Comparison of ENCODE assay signal across 18 cellular contexts in genomic region chr2:85238607-85239006, GRCh38.
DNase-seq lines count a peak whose midpoint lies in the region; ATAC-seq, FAIRE-seq and TF ChIP-seq lines count a peak whose summit lies in the region.
"Had no signal": no experiment of that assay in that cellular context is flagged by ENCODE, and none has a peak within 500 bp of the region (broad histone marks: within the 10 kb centered on the region; RNA-seq: fewer than 3 reads in every experiment).

No MANE protein-coding gene starts in this region.

- H2BK120ac ChIP-seq in neuronal stem cell (ENCODE audit: low read depth, low read length): peak overlapping the region; percentile 32

- no peak overlapping the region for H4K8ac ChIP-seq in neuronal stem cell (ENCODE audit: low read depth, low read length)

- H3K9ac ChIP-seq in HUES48 (ENCODE audit: low read depth, low read length) (no peak overlapping the region), astrocyte (ENCODE audit: low read length) (no peak overlapping the region), neuronal stem cell (ENCODE audit: low read depth, low read length, poor library complexity) (no peak overlapping the region)

- FAIRE-seq in astrocyte (lab: Jason Lieb, UNC) (no peak), pancreas (lab: Jason Lieb, UNC) (no peak)

- peaks cover 9% of the 10 kb centered on the region for H3K36me3 Mint-ChIP-seq in astrocyte (ENCODE audit: low read depth, unreplicated experiment)

- H4K91ac ChIP-seq in neuronal stem cell (ENCODE audit: low read depth, low read length, poor library complexity): no peak overlapping the region

- peak overlapping the region; percentile 96 for H3K27ac ChIP-seq in HUES48 (ENCODE audit: low read depth, low read length)
- H3K27ac ChIP-seq in astrocyte (ENCODE audit: low read depth, low read length): no peak overlapping the region
- H3K27ac ChIP-seq in hepatocyte: no peak overlapping the region
- peak overlapping the region; percentile 45 for H3K27ac ChIP-seq in neuronal stem cell (replicated peaks; ENCODE audit: low read length)
- no peak overlapping the region for H3K27ac ChIP-seq in pancreas
- H3K27ac ChIP-seq: SK-N-MC had no signal

- H2BK12ac ChIP-seq in neuronal stem cell (ENCODE audit: low read length): no peak overlapping the region

- H3K23ac ChIP-seq in neuronal stem cell (ENCODE audit: low read depth, low read length, poor library complexity): no peak overlapping the region

- H3K9me2 ChIP-seq in hepatocyte (replicated peaks; ENCODE audit: insufficient read depth): no peaks in the 10 kb centered on the region

- no peak for TF ChIP-seq CTCF in astrocyte (IDR thresholded peaks at IDR 0.05; ENCODE audit: insufficient read depth, low read depth, low read length)
- TF ChIP-seq CTCF in hepatocyte (IDR thresholded peaks at IDR 0.05; ENCODE audit: poor library complexity): no peak
- TF ChIP-seq CTCF in pancreas (IDR thresholded peaks at IDR 0.05): no peak

- H3K36me3 ChIP-seq in HUES48 (ENCODE audit: control insufficient read depth, insufficient read depth, low read length) (0 out of 2 replicates have a peak, but pooled peaks cover 3% of the 10 kb centered on the region), astrocyte (ENCODE audit: insufficient read depth, low read length) (no peaks in the 10 kb centered on the region), hepatocyte (replicated peaks; ENCODE audit: insufficient read depth, low read depth) (no peaks in the 10 kb centered on the region), neuronal stem cell (replicated peaks in 1 of 2; ENCODE audit: control insufficient read depth in 2 of 2, insufficient read depth in 2 of 2, low read length in 2 of 2) (peaks cover 0 to 1% of the 10 kb centered on the region in 2 donors), pancreas (no peaks in the 10 kb centered on the region)
- H3K36me3 ChIP-seq: HAP-1 had no signal

- H3K4me3 ChIP-seq in HUES48 (ENCODE audit: low read depth, low read length) (peak overlapping the region; percentile 35; the same call in 1 of the 2 replicates), astrocyte (ENCODE audit: insufficient read depth, low read depth, low read length) (no peak overlapping the region), hepatocyte (no peak overlapping the region), neuronal stem cell (ENCODE audit: low read length in 2 of 2) (no peak overlapping the region), pancreas (peak overlapping the region in 2 of 4 donors; percentile 22 to 35)
- H3K4me3 ChIP-seq: HAP-1, SK-N-MC had no signal

- H2AK5ac ChIP-seq in neuronal stem cell (ENCODE audit: low read depth, low read length): peak overlapping the region; percentile 53

- peaks cover 4% of the 10 kb centered on the region for H3K9me3 Mint-ChIP-seq in astrocyte (ENCODE audit: unreplicated experiment)
- H3K9me3 Mint-ChIP-seq: IgD-negative memory B cell had no signal

- peaks cover 18% of the 10 kb centered on the region for H3K4me1 Mint-ChIP-seq in astrocyte (ENCODE audit: low read depth, unreplicated experiment)

- DNase-seq in astrocyte (ENCODE audit: low read depth) (no peak), hepatocyte (ENCODE audit: low spot score) (no peak), neuronal stem cell (ENCODE audit: low spot score) (no peak), HK-2 (ENCODE audit: unreplicated experiment) (no peak), pancreas (no peak)
- DNase-seq: COR-L47, Kasumi-1, MM.1S, NCI-H1092 treated with DMSO at 0.1 percent for 48 hours, NCI-H2081 treated with DMSO at 0.1 percent for 48 hours, NCI-H2227 treated with DMSO at 0.1 percent for 48 hours, NCI-H524, Right ventricle myocardium superior had no signal

- ATAC-seq in GM18873 (IDR thresholded peaks at IDR 0.05; ENCODE audit: low FRiP score, unreplicated experiment): no peak
- no peak for ATAC-seq in pancreas

- H2AFZ ChIP-seq in astrocyte (ENCODE audit: low read depth, low read length) (no peak overlapping the region), hepatocyte (no peak overlapping the region), neuronal stem cell (ENCODE audit: low read length) (no peak overlapping the region)

- no peak overlapping the region for H3K14ac ChIP-seq in neuronal stem cell (ENCODE audit: low read length)

- no peaks in the 10 kb centered on the region for H3K27me3 ChIP-seq in HUES48 (ENCODE audit: control insufficient read depth, insufficient read depth, low read length)
- no peaks in the 10 kb centered on the region for H3K27me3 ChIP-seq in astrocyte (ENCODE audit: insufficient read depth, low read length)
- H3K27me3 ChIP-seq in hepatocyte: no peaks in the 10 kb centered on the region
- H3K27me3 ChIP-seq in neuronal stem cell (ENCODE audit: control insufficient read depth in 3 of 3, insufficient read depth in 3 of 3, low read depth in 1 of 3, low read length in 3 of 3): no peaks in the 10 kb centered on the region
- H3K27me3 ChIP-seq in pancreas: no peaks in the 10 kb centered on the region

- H3K4me2 ChIP-seq in astrocyte (ENCODE audit: low read length) (peak overlapping the region; percentile 7), hepatocyte (peak overlapping the region; percentile 65), neuronal stem cell (ENCODE audit: insufficient read depth, low read length, poor library complexity, severe bottlenecking) (no peak overlapping the region)

- peak overlapping the region; percentile 73 for H3K18ac ChIP-seq in neuronal stem cell (ENCODE audit: low read length)

- peak overlapping the region; percentile 59 for H2BK15ac ChIP-seq in neuronal stem cell (ENCODE audit: low read length)

- no peak overlapping the region for H3K4ac ChIP-seq in neuronal stem cell (ENCODE audit: low read length)

- H3K4me1 ChIP-seq in HUES48 (ENCODE audit: control insufficient read depth, insufficient read depth, low read length) (peaks cover 60% of the 10 kb centered on the region), astrocyte (ENCODE audit: insufficient read depth, low read length) (no peaks in the 10 kb centered on the region), hepatocyte (ENCODE audit: insufficient read depth) (no peaks in the 10 kb centered on the region), neuronal stem cell (ENCODE audit: control insufficient read depth in 2 of 2, insufficient read depth in 1 of 2, low read depth in 1 of 2, low read length in 2 of 2) (peaks cover 25 to 52% of the 10 kb centered on the region in 2 donors), pancreas (no peaks in the 10 kb centered on the region)

- peak overlapping the region; percentile 10 for H2BK5ac ChIP-seq in neuronal stem cell (ENCODE audit: low read length)

- H3K27ac Mint-ChIP-seq in astrocyte (ENCODE audit: unreplicated experiment): peak overlapping the region; percentile 18
- H3K27ac Mint-ChIP-seq: IgD-negative memory B cell had no signal

- H3K4me3 Mint-ChIP-seq in astrocyte (ENCODE audit: unreplicated experiment): no peak overlapping the region
- H3K4me3 Mint-ChIP-seq: IgD-negative memory B cell had no signal

- no peaks in the 10 kb centered on the region for H3K27me3 Mint-ChIP-seq in astrocyte (ENCODE audit: low read depth, unreplicated experiment)

- H3K79me2 ChIP-seq in astrocyte (ENCODE audit: insufficient read depth, low read length) (no peaks in the 10 kb centered on the region), hepatocyte (peaks cover 31% of the 10 kb centered on the region)

- H4K20me1 ChIP-seq in astrocyte (ENCODE audit: insufficient read depth, low read length): peaks cover 37% of the 10 kb centered on the region
- H4K20me1 ChIP-seq in hepatocyte (ENCODE audit: insufficient read depth, poor library complexity, severe bottlenecking): peaks cover 15% of the 10 kb centered on the region

- 97% methylated on average over 8 of the region's 8 CpGs for WGBS in hepatocyte (ENCODE audit: low lambda C conversion rate, missing lambda C conversion rate)
- WGBS in neuronal stem cell (ENCODE audit: extremely low coverage in 2 of 2, insufficient read length in 2 of 2, insufficient replicate concordance in 1 of 2), 2 donors: no CpG with 5 or more reads among the region's 8 CpGs
- 95 to 98% methylated on average over 8 of the region's 8 CpGs for WGBS in pancreas, 2 donors

- intact Hi-C loops in pancreas (cut with DNase I): no loop called here

- H3K9me3 ChIP-seq in HUES48 (ENCODE audit: control insufficient read depth, insufficient read depth, low read length) (no peaks in the 10 kb centered on the region), astrocyte (ENCODE audit: insufficient read depth, low read depth, low read length) (no peaks in the 10 kb centered on the region), hepatocyte (ENCODE audit: low read depth) (no peaks in the 10 kb centered on the region), neuronal stem cell (replicated peaks in 1 of 2; ENCODE audit: control insufficient read depth in 2 of 2, insufficient read depth in 1 of 2, low read depth in 1 of 2, low read length in 2 of 2) (no peaks in the 10 kb centered on the region), pancreas (no peaks in the 10 kb centered on the region)
- H3K9me3 ChIP-seq: HAP-1 had no signal

- peaks cover 3% of the 10 kb centered on the region for H3K79me1 ChIP-seq in neuronal stem cell (ENCODE audit: low read depth, low read length)

Comparison
In these comparisons a context has a peak if more than half of its experiments do, and no peak if none do; other contexts are left out.
1. H3K27ac ChIP-seq: peak in HUES48 (single experiment) and neuronal stem cell (single experiment); none in astrocyte (single experiment), hepatocyte (single experiment) and pancreas (0 of 4).